Comparison of ENCODE assay signal across 8 cellular contexts in genomic region chr18:44681039-44681595, GRCh38. TPM values are rescaled to one million over a fixed set of nuclear protein-coding genes. Genes with fewer than 3 reads are reported as not detected.
DNase-seq lines count a peak whose midpoint lies in the region; ATAC-seq and TF ChIP-seq lines count a peak whose summit lies in the region.

No MANE protein-coding gene starts in this region.

- peak overlapping the region; percentile 83 for H3K27ac ChIP-seq in RWPE1

- TF ChIP-seq CTCF in RWPE1 (conservative IDR thresholded peaks at IDR 0.05; ENCODE audit: low read depth) = no peak
- no peak for TF ChIP-seq CTCF in fibroblast of the aortic adventitia (IDR thresholded peaks at IDR 0.05; ENCODE audit: insufficient read depth, low read length)

- intact Hi-C loops in sciatic nerve (cut with DNase I) = no loop called here

- peak overlapping the region; percentile 76 for H3K4me3 ChIP-seq in fibroblast of the aortic adventitia (ENCODE audit: low read depth, low read length)

- ATAC-seq in sciatic nerve (peak; percentile 7), GM18907 (IDR thresholded peaks at IDR 0.05; ENCODE audit: unreplicated experiment) (no peak), GM18868 (IDR thresholded peaks at IDR 0.05; ENCODE audit: unreplicated experiment) (no peak)

- peak; percentile 70 for DNase-seq in NCI-H1092 treated with DMSO at 0.1 percent for 48 hours (lab: John Stamatoyannopoulos, UW)
- no peak for DNase-seq in NCI-H1092 (lab: John Stamatoyannopoulos, UW)
- no peak for DNase-seq in RWPE1 (ENCODE audit: low spot score)
- DNase-seq in fibroblast of the aortic adventitia (ENCODE audit: low read depth) = no peak
- no peak for DNase-seq in sciatic nerve (ENCODE audit: low spot score)
- no peak for DNase-seq in activated gamma-delta T cell (lab: John Stamatoyannopoulos, UW)

- POLR2A ChIA-PET in RWPE1 (lab: Yijun Ruan, JAX; ENCODE audit: low non-redundant PET) = interaction anchor here (0.6 kb wide), 1 partner anchor 50 kb away, joined by 4 read pairs; no protein-coding TSS in a partner anchor

- CTCF ChIA-PET in RWPE1 (lab: Yijun Ruan, JAX) = no interaction called here

RNA-seq across cellular contexts. Expression of gene SETBP1, which starts 0.4 kb away (rescaled TPM):
- total RNA-seq in fibroblast of the aortic adventitia (ENCODE audit: low replicate concordance) (10.5 and 15.0 TPM in 2 replicates), sciatic nerve (44.5 TPM)
